8 cellular contexts compared by ENCODE assay signal in genomic region chr2:111534816-111535803, GRCh38.
DNase-seq lines count a peak whose midpoint lies in the region; ATAC-seq and TF ChIP-seq lines count a peak whose summit lies in the region.

No MANE protein-coding gene starts in this region.

- intact Hi-C loops in activated CD4-positive, alpha-beta memory T cell treated with anti-CD3 and anti-CD28 coated beads for 36 hours (cut with micrococcal nuclease) = no loop called here
- intact Hi-C loops in uterus (cut with DNase I; ENCODE audit: low total_unique reads) = no loop called here

- H3K9me3 ChIP-seq in uterus = no peaks in the 10 kb centered on the region

- H3K36me3 Mint-ChIP-seq in activated naive CD4-positive, alpha-beta T cell treated with anti-CD3 and anti-CD28 coated beads, Interleukin-2, amount 10 ng/mL, durations not matched to agents 7 days and 5 days = peaks cover 7% of the 10 kb centered on the region
- peaks cover 0 to 8% of the 10 kb centered on the region in 2 donors for H3K36me3 Mint-ChIP-seq in activated naive CD4-positive, alpha-beta T cell treated with anti-CD3 and anti-CD28 coated beads, Interleukin-2, amount 50 U/mL, for 72 hours
- H3K36me3 Mint-ChIP-seq in activated CD4-positive, alpha-beta memory T cell treated with anti-CD3 and anti-CD28 coated beads for 36 hours = peaks cover 4% of the 10 kb centered on the region
- H3K36me3 Mint-ChIP-seq in stimulated activated naive B cell treated with anti-CD40 and anti-IgM and Interleukin-4, amounts not matched to agents 10 μg/mL and 1 μg/mL and 100 μg/mL, for 72 hours = no peaks in the 10 kb centered on the region

- no peaks in the 10 kb centered on the region for H3K36me3 ChIP-seq in kidney epithelial cell (ENCODE audit: control insufficient read depth, insufficient read depth, low read length)
- no peaks in the 10 kb centered on the region for H3K36me3 ChIP-seq in uterus

- ATAC-seq in activated naive CD4-positive, alpha-beta T cell treated with anti-CD3 and anti-CD28 coated beads, Interleukin-2, amount 50 U/mL, for 72 hours = no peak
- ATAC-seq in stimulated activated naive B cell treated with anti-CD40 and anti-IgM and Interleukin-4, amounts not matched to agents 10 μg/mL and 1 μg/mL and 100 μg/mL, for 72 hours (replicated peaks) = no peak

- no peak overlapping the region for H3K4me3 Mint-ChIP-seq in activated naive CD4-positive, alpha-beta T cell treated with anti-CD3 and anti-CD28 coated beads, Interleukin-2, amount 10 ng/mL, durations not matched to agents 7 days and 5 days
- H3K4me3 Mint-ChIP-seq in activated CD4-positive, alpha-beta memory T cell treated with anti-CD3 and anti-CD28 coated beads for 36 hours = no peak overlapping the region
- H3K4me3 Mint-ChIP-seq in stimulated activated naive B cell treated with anti-CD40 and anti-IgM and Interleukin-4, amounts not matched to agents 10 μg/mL and 1 μg/mL and 100 μg/mL, for 72 hours = no peak overlapping the region

- H3K27ac ChIP-seq in uterus = peak overlapping the region; percentile 33 to 44

- no peak for TF ChIP-seq POLR2A in uterus (IDR thresholded peaks at IDR 0.05)

- CTCF ChIA-PET in activated naive CD4-positive, alpha-beta T cell treated with anti-CD3 and anti-CD28 coated beads, Interleukin-2, amount 10 ng/mL, durations not matched to agents 7 days and 5 days (lab: Charles Lee) = no interaction called here
- CTCF ChIA-PET in activated CD4-positive, alpha-beta memory T cell treated with anti-CD3 and anti-CD28 coated beads for 36 hours (lab: Charles Lee) = no interaction called here

- peak overlapping the region; percentile 92 for H3K27ac Mint-ChIP-seq in activated naive CD4-positive, alpha-beta T cell treated with anti-CD3 and anti-CD28 coated beads, Interleukin-2, amount 10 ng/mL, durations not matched to agents 7 days and 5 days
- H3K27ac Mint-ChIP-seq in activated naive CD4-positive, alpha-beta T cell treated with anti-CD3 and anti-CD28 coated beads, Interleukin-2, amount 50 U/mL, for 72 hours = no peak overlapping the region
- H3K27ac Mint-ChIP-seq in activated CD4-positive, alpha-beta memory T cell treated with anti-CD3 and anti-CD28 coated beads for 36 hours = peak overlapping the region; percentile 77
- no peak overlapping the region for H3K27ac Mint-ChIP-seq in stimulated activated naive B cell treated with anti-CD40 and anti-IgM and Interleukin-4, amounts not matched to agents 10 μg/mL and 1 μg/mL and 100 μg/mL, for 72 hours

- POLR2A ChIA-PET in activated CD4-positive, alpha-beta memory T cell treated with anti-CD3 and anti-CD28 coated beads for 36 hours (lab: Charles Lee) = interaction anchor here (1.6 kb wide), 1 partner anchor 415 kb away, joined by 3 read pairs; the partner anchor contains the start of gene BCL2L11

- no peaks in the 10 kb centered on the region for H3K4me1 ChIP-seq in uterus

- peaks cover 3% of the 10 kb centered on the region for H3K9me3 Mint-ChIP-seq in activated naive CD4-positive, alpha-beta T cell treated with anti-CD3 and anti-CD28 coated beads, Interleukin-2, amount 10 ng/mL, durations not matched to agents 7 days and 5 days
- H3K9me3 Mint-ChIP-seq in activated naive CD4-positive, alpha-beta T cell treated with anti-CD3 and anti-CD28 coated beads, Interleukin-2, amount 50 U/mL, for 72 hours = no peaks in the 10 kb centered on the region
- no peaks in the 10 kb centered on the region for H3K9me3 Mint-ChIP-seq in activated CD4-positive, alpha-beta memory T cell treated with anti-CD3 and anti-CD28 coated beads for 36 hours
- H3K9me3 Mint-ChIP-seq in stimulated activated naive B cell treated with anti-CD40 and anti-IgM and Interleukin-4, amounts not matched to agents 10 μg/mL and 1 μg/mL and 100 μg/mL, for 72 hours = peaks cover 0 to 2% of the 10 kb centered on the region in 2 donors

- H3K4me3 ChIP-seq in kidney epithelial cell (ENCODE audit: low read depth, low read length) = no peak overlapping the region
- no peak overlapping the region for H3K4me3 ChIP-seq in uterus

- peaks cover 43% of the 10 kb centered on the region for H3K4me1 Mint-ChIP-seq in activated naive CD4-positive, alpha-beta T cell treated with anti-CD3 and anti-CD28 coated beads, Interleukin-2, amount 10 ng/mL, durations not matched to agents 7 days and 5 days
- H3K4me1 Mint-ChIP-seq in activated CD4-positive, alpha-beta memory T cell treated with anti-CD3 and anti-CD28 coated beads for 36 hours (ENCODE audit: low read depth) = peaks cover 34% of the 10 kb centered on the region
- peaks cover 4 to 13% of the 10 kb centered on the region in 2 donors for H3K4me1 Mint-ChIP-seq in stimulated activated naive B cell treated with anti-CD40 and anti-IgM and Interleukin-4, amounts not matched to agents 10 μg/mL and 1 μg/mL and 100 μg/mL, for 72 hours

- H3K27me3 Mint-ChIP-seq in activated naive CD4-positive, alpha-beta T cell treated with anti-CD3 and anti-CD28 coated beads, Interleukin-2, amount 10 ng/mL, durations not matched to agents 7 days and 5 days = peaks cover 5% of the 10 kb centered on the region
- peaks cover 17% of the 10 kb centered on the region for H3K27me3 Mint-ChIP-seq in activated CD4-positive, alpha-beta memory T cell treated with anti-CD3 and anti-CD28 coated beads for 36 hours
- H3K27me3 Mint-ChIP-seq in stimulated activated naive B cell treated with anti-CD40 and anti-IgM and Interleukin-4, amounts not matched to agents 10 μg/mL and 1 μg/mL and 100 μg/mL, for 72 hours = peaks cover 15 to 17% of the 10 kb centered on the region in 2 donors

- no peaks in the 10 kb centered on the region for H3K27me3 ChIP-seq in kidney epithelial cell (ENCODE audit: control insufficient read depth, insufficient read depth, low read length)
- H3K27me3 ChIP-seq in uterus = no peaks in the 10 kb centered on the region

- TF ChIP-seq CTCF in kidney epithelial cell (IDR thresholded peaks at IDR 0.05; ENCODE audit: insufficient read depth, low read length, poor library complexity, severe bottlenecking) = no peak
- TF ChIP-seq CTCF in uterus (IDR thresholded peaks at IDR 0.05) = no peak

- peak; percentile 28 for DNase-seq in activated naive CD4-positive, alpha-beta T cell treated with anti-CD3 and anti-CD28 coated beads, Interleukin-2, amount 10 ng/mL, durations not matched to agents 7 days and 5 days
- DNase-seq in activated naive CD4-positive, alpha-beta T cell treated with anti-CD3 and anti-CD28 coated beads, Interleukin-2, amount 50 U/mL, for 72 hours (ENCODE audit: low spot score in 2 of 2) = no peak
- peak; percentile 34 for DNase-seq in activated CD4-positive, alpha-beta memory T cell treated with anti-CD3 and anti-CD28 coated beads for 36 hours
- DNase-seq in kidney epithelial cell (ENCODE audit: low read depth) (peak; percentile 39), uterus (peak; percentile 24 to 29), cerebellar nuclear complex (lab: John Stamatoyannopoulos, UW) (no peak)
- no peak for DNase-seq in stimulated activated naive B cell treated with anti-CD40 and anti-IgM and Interleukin-4, amounts not matched to agents 10 μg/mL and 1 μg/mL and 100 μg/mL, for 72 hours
- DNase-seq in stimulated activated CD4-positive, alpha-beta T cell treated with anti-CD3 and anti-CD28 coated beads, Interleukin-12 subunit alpha, Interleukin-12 subunit beta, amount 100 ng/mL, for 4 hours = no peak

Comparison
In these comparisons a context has a peak if more than half of its experiments do, and no peak if none do; other contexts are left out.
1. DNase-seq: peak in activated naive CD4-positive, alpha-beta T cell treated with anti-CD3 and anti-CD28 coated beads, Interleukin-2, amount 10 ng/mL, durations not matched to agents 7 days and 5 days (single experiment), activated CD4-positive, alpha-beta memory T cell treated with anti-CD3 and anti-CD28 coated beads for 36 hours (single experiment), kidney epithelial cell (single experiment) and uterus (2 of 2); none in activated naive CD4-positive, alpha-beta T cell treated with anti-CD3 and anti-CD28 coated beads, Interleukin-2, amount 50 U/mL, for 72 hours (0 of 2), cerebellar nuclear complex (0 of 2), stimulated activated naive B cell treated with anti-CD40 and anti-IgM and Interleukin-4, amounts not matched to agents 10 μg/mL and 1 μg/mL and 100 μg/mL, for 72 hours (single experiment) and stimulated activated CD4-positive, alpha-beta T cell treated with anti-CD3 and anti-CD28 coated beads, Interleukin-12 subunit alpha, Interleukin-12 subunit beta, amount 100 ng/mL, for 4 hours (single experiment).
2. H3K27ac Mint-ChIP-seq: peak in activated naive CD4-positive, alpha-beta T cell treated with anti-CD3 and anti-CD28 coated beads, Interleukin-2, amount 10 ng/mL, durations not matched to agents 7 days and 5 days (single experiment) and activated CD4-positive, alpha-beta memory T cell treated with anti-CD3 and anti-CD28 coated beads for 36 hours (single experiment); none in activated naive CD4-positive, alpha-beta T cell treated with anti-CD3 and anti-CD28 coated beads, Interleukin-2, amount 50 U/mL, for 72 hours (0 of 2) and stimulated activated naive B cell treated with anti-CD40 and anti-IgM and Interleukin-4, amounts not matched to agents 10 μg/mL and 1 μg/mL and 100 μg/mL, for 72 hours (single experiment).